Comparison of ENCODE assay signal across 8 cellular contexts in genomic region chr19:37217533-37217854, GRCh38. TPM values are rescaled to one million over a fixed set of nuclear protein-coding genes. Genes with fewer than 3 reads are reported as not detected.
DNase-seq lines count a peak whose midpoint lies in the region; ATAC-seq, FAIRE-seq and TF ChIP-seq lines count a peak whose summit lies in the region.

No MANE protein-coding gene starts in this region.

- peak; percentile 67 for ATAC-seq in GM18519 (IDR thresholded peaks at IDR 0.05; ENCODE audit: low FRiP score, unreplicated experiment)
- peak; percentile 64 for ATAC-seq in HG03457 (IDR thresholded peaks at IDR 0.05; ENCODE audit: unreplicated experiment)
- no peak for ATAC-seq in natural killer cell
- ATAC-seq in HG03108 (IDR thresholded peaks at IDR 0.05; ENCODE audit: unreplicated experiment), result no peak
- no peak for ATAC-seq in HG03095 (IDR thresholded peaks at IDR 0.05; ENCODE audit: unreplicated experiment)

- intact Hi-C loops in natural killer cell (cut with micrococcal nuclease), result loop anchor here (10.0 kb wide), 2 partner anchors 97 to 1097 kb away; partner anchors contain the start of genes KCNK6 and YIF1B

- TF ChIP-seq CTCF in bronchial epithelial cell (IDR thresholded peaks at IDR 0.05; ENCODE audit: insufficient read depth, low read length, severe bottlenecking) (no peak), natural killer cell (IDR thresholded peaks at IDR 0.05) (no peak)

- peak overlapping the region; percentile 87 for H3K4me3 Mint-ChIP-seq in natural killer cell

- peak overlapping the region; percentile 85 to 96 for H3K27ac Mint-ChIP-seq in natural killer cell

- H3K27me3 ChIP-seq in bronchial epithelial cell (ENCODE audit: control insufficient read depth, insufficient read depth, low read length), result no peaks in the 10 kb centered on the region

- FAIRE-seq in bronchial epithelial cell (lab: Jason Lieb, UNC), result no peak

- DNase-seq in bronchial epithelial cell (ENCODE audit: low read depth) (no peak), natural killer cell (no peak), NCI-H2227 treated with DMSO at 0.1 percent for 48 hours (lab: John Stamatoyannopoulos, UW) (no peak)
- DNase-seq in central memory CD4-positive, alpha-beta T cell, result no peak

- peak overlapping the region; percentile 70 for H3K4me3 ChIP-seq in bronchial epithelial cell (ENCODE audit: low read depth, low read length)

- no peaks in the 10 kb centered on the region for H3K9me3 Mint-ChIP-seq in natural killer cell

- peaks cover 0 to 2% of the 10 kb centered on the region in 2 donors for H3K27me3 Mint-ChIP-seq in natural killer cell (ENCODE audit: low read depth in 2 of 2)

- peaks cover 3% of the 10 kb centered on the region for H3K36me3 ChIP-seq in bronchial epithelial cell (ENCODE audit: control insufficient read depth, insufficient read depth, low read length)

- no peaks in the 10 kb centered on the region for H3K36me3 Mint-ChIP-seq in natural killer cell

- peaks cover 26 to 32% of the 10 kb centered on the region in 2 donors for H3K4me1 Mint-ChIP-seq in natural killer cell

RNA-seq across cellular contexts. Expression of gene ZNF383, which starts 0.5 kb away (rescaled TPM):
- total RNA-seq in bronchial epithelial cell, result 6.8 and 9.5 TPM in 2 replicates
- 10 to 100 TPM; 21.6 to 27.1 (median 26.4) TPM for total RNA-seq in natural killer cell

RNA-seq across cellular contexts. Expression of gene ZNF585B, which starts 7.2 kb away (rescaled TPM):
- total RNA-seq in bronchial epithelial cell (11.6 and 13.4 TPM in 2 replicates), natural killer cell (10 to 100 TPM; 12.6 to 21.6 (median 12.7) TPM)

RNA-seq across cellular contexts. Expression of gene ZNF585A, which starts 45.0 kb away (rescaled TPM):
- total RNA-seq in bronchial epithelial cell (7.9 and 8.4 TPM in 2 replicates), natural killer cell (10 to 100 TPM in 1 of 3 donors, 1 to 10 TPM in 2; 8.9 to 12.6 (median 9.9) TPM)

Comparison
In these comparisons a context has a peak if more than half of its experiments do, and no peak if none do; other contexts are left out.
1. ATAC-seq: peak in GM18519 (single experiment) and HG03457 (single experiment); none in natural killer cell (0 of 3), HG03108 (single experiment) and HG03095 (single experiment).